ENCODE assay signal across 10 cellular contexts in genomic region chr10:52216852-52217251, GRCh38.
DNase-seq lines count a peak whose midpoint lies in the region; ATAC-seq and TF ChIP-seq lines count a peak whose summit lies in the region.
"Had no signal": no experiment of that assay in that cellular context is flagged by ENCODE, and none has a peak within 500 bp of the region (broad histone marks: within the 10 kb centered on the region; RNA-seq: fewer than 3 reads in every experiment).

No MANE protein-coding gene starts in this region.

- H3K4me1 ChIP-seq in DOHH2 (ENCODE audit: control insufficient read depth, low read length), result peaks cover 27% of the 10 kb centered on the region
- H3K4me1 ChIP-seq in IMR-90 (ENCODE audit: control insufficient read depth, insufficient read depth, low read length), result peaks cover 3% of the 10 kb centered on the region
- peaks cover 5 to 16% (median 10%) of the 10 kb centered on the region in 3 donors for H3K4me1 ChIP-seq in skeletal muscle tissue (ENCODE audit: control insufficient read depth in 3 of 3, insufficient read depth in 3 of 3, low read length in 3 of 3)
- peaks cover 0 to 11% (median 0%) of the 10 kb centered on the region in 4 donors for H3K4me1 ChIP-seq in esophagus muscularis mucosa

- no peaks in the 10 kb centered on the region for H3K9me3 ChIP-seq in DOHH2 (ENCODE audit: control insufficient read depth, insufficient read depth, low read length)
- H3K9me3 ChIP-seq in IMR-90 (ENCODE audit: control insufficient read depth, insufficient read depth, low read length), result no peaks in the 10 kb centered on the region
- H3K9me3 ChIP-seq in skeletal muscle tissue (ENCODE audit: control insufficient read depth in 3 of 3, low read length in 3 of 3), result no peaks in the 10 kb centered on the region
- H3K9me3 ChIP-seq in esophagus muscularis mucosa, result no peaks in the 10 kb centered on the region
- H3K9me3 ChIP-seq: upper lobe of left lung had no signal

- H3K36me3 ChIP-seq in DOHH2 (ENCODE audit: control insufficient read depth, low read length), result no peaks in the 10 kb centered on the region
- H3K36me3 ChIP-seq in IMR-90 (ENCODE audit: control insufficient read depth, insufficient read depth, low read length), result no peaks in the 10 kb centered on the region
- H3K36me3 ChIP-seq in skeletal muscle tissue (ENCODE audit: control insufficient read depth in 3 of 3, insufficient read depth in 3 of 3, low read length in 3 of 3), result no peaks in the 10 kb centered on the region
- H3K36me3 ChIP-seq in esophagus muscularis mucosa, result no peaks in the 10 kb centered on the region
- H3K36me3 ChIP-seq: upper lobe of left lung had no signal

- TF ChIP-seq CTCF in DOHH2 (IDR thresholded peaks at IDR 0.05; ENCODE audit: low read depth, low read length, poor library complexity, severe bottlenecking) (no peak), IMR-90 (conservative IDR thresholded peaks at IDR 0.05; ENCODE audit: low read depth, low read length) (no peak), esophagus muscularis mucosa (IDR thresholded peaks at IDR 0.05) (no peak)

- no peaks in the 10 kb centered on the region for H3K9me2 ChIP-seq in DOHH2 (replicated peaks; ENCODE audit: control insufficient read depth, low read length)

- H3K23ac ChIP-seq in IMR-90 (ENCODE audit: low read depth, low read length), result peak overlapping the region; percentile 53; the same call in 1 of the 2 replicates

- H3K9me3 Mint-ChIP-seq in activated naive CD4-positive, alpha-beta T cell treated with anti-CD3 and anti-CD28 coated beads, Interleukin-2, amount 50 U/mL, for 72 hours, result no peaks in the 10 kb centered on the region

- in situ Hi-C loops in IMR-90 (cut with MboI; ENCODE audit: low sequenced_read_pairs), result loop anchor here (10.0 kb wide), 2 partner anchors 1152 to 1222 kb away; no protein-coding TSS in a partner anchor

- peak overlapping the region; percentile 90; the same call in 1 of the 2 replicates for H4K5ac ChIP-seq in IMR-90 (ENCODE audit: low read depth, low read length)

- intact Hi-C loops in IMR-90 (cut with micrococcal nuclease) (loop anchor here (5.0 to 10.0 kb wide), 2 partner anchors 190 to 212 kb away; no protein-coding TSS in a partner anchor), esophagus muscularis mucosa (cut with DNase I) (loop anchor here (5.0 to 10.0 kb wide), 3 partner anchors 252 to 1230 kb away; no protein-coding TSS in a partner anchor)

- TF ChIP-seq POLR2A in IMR-90 (IDR thresholded peaks at IDR 0.05; ENCODE audit: low read depth, low read length) (no peak), esophagus muscularis mucosa (IDR thresholded peaks at IDR 0.05; ENCODE audit: low read depth) (no peak)

- H4K20me1 ChIP-seq in DOHH2 (ENCODE audit: control insufficient read depth, insufficient read depth, low read depth, low read length) (no peaks in the 10 kb centered on the region), IMR-90 (ENCODE audit: insufficient read depth, low read length) (no peaks in the 10 kb centered on the region)

- no CpG with 5 or more reads among the region's 2 CpGs for WGBS in IMR-90 (ENCODE audit: extremely low coverage in 2 of 2, insufficient read length in 1 of 2), 2 experiments
- WGBS in esophagus muscularis mucosa, result 66% methylated on average over 2 of the region's 2 CpGs

- H2AK9ac ChIP-seq in IMR-90 (replicated peaks; ENCODE audit: low read depth, low read length, poor library complexity), result no peak overlapping the region

- no peak overlapping the region for H3K27ac Mint-ChIP-seq in activated naive CD4-positive, alpha-beta T cell treated with anti-CD3 and anti-CD28 coated beads, Interleukin-2, amount 50 U/mL, for 72 hours

- H3K27ac ChIP-seq in DOHH2 (ENCODE audit: low read depth, low read length) (peak overlapping the region; percentile 74), IMR-90 (ENCODE audit: insufficient read depth, low read length) (peak overlapping the region; percentile 43), skeletal muscle tissue (ENCODE audit: low read depth, low read length) (peak overlapping the region; percentile 61), esophagus muscularis mucosa (replicated peaks in 1 of 4) (no peak overlapping the region)
- H3K27ac ChIP-seq: upper lobe of left lung had no signal

- no peak overlapping the region for H2BK120ac ChIP-seq in IMR-90 (ENCODE audit: low read depth, low read length)

- peak; percentile 93 for DNase-seq in IMR-90
- peak; percentile 48 for DNase-seq in dedifferentiated amniotic fluid mesenchymal stem cell (ENCODE audit: extremely low spot score)
- no peak for DNase-seq in activated naive CD4-positive, alpha-beta T cell treated with anti-CD3 and anti-CD28 coated beads, Interleukin-2, amount 50 U/mL, for 72 hours (ENCODE audit: low spot score in 2 of 2)
- no peak for DNase-seq in esophagus muscularis mucosa (ENCODE audit: extremely low spot score)
- no peak for DNase-seq in activated CD4-positive, alpha-beta T cell treated with anti-CD3 and anti-CD28 coated beads, Interleukin-2, amount 50 U/mL, for 1 hour
- DNase-seq: upper lobe of left lung had no signal

- no peaks in the 10 kb centered on the region for H3K36me3 Mint-ChIP-seq in activated naive CD4-positive, alpha-beta T cell treated with anti-CD3 and anti-CD28 coated beads, Interleukin-2, amount 50 U/mL, for 72 hours

- no peaks in the 10 kb centered on the region for H3K9me1 ChIP-seq in IMR-90 (ENCODE audit: insufficient read depth, low read length)

- no peaks in the 10 kb centered on the region for H3K79me2 ChIP-seq in DOHH2 (ENCODE audit: control insufficient read depth, low read length)

- H3K79me1 ChIP-seq in IMR-90 (ENCODE audit: low read depth in 1 of 2, low read length in 2 of 2), result no peaks in the 10 kb centered on the region

- peak overlapping the region; percentile 80 for H2AFZ ChIP-seq in IMR-90 (replicated peaks; ENCODE audit: low read length, poor library complexity)

- no peak for TF ChIP-seq RAD21 in IMR-90 (IDR thresholded peaks at IDR 0.05; ENCODE audit: low read length)

- dilution Hi-C loops in IMR-90 (cut with HindIII; ENCODE audit: low sequenced_read_pairs, unreplicated experiment), result no loop called here

- 0 out of 2 replicates have a peak overlapping the region, but pooled peaks have one; percentile 51 for H2AK5ac ChIP-seq in IMR-90 (ENCODE audit: low read depth, low read length)

- peak overlapping the region; percentile 46; the same call in 1 of the 2 replicates for H3K4ac ChIP-seq in IMR-90 (ENCODE audit: low read depth, low read length)

- H3K4me2 ChIP-seq in DOHH2 (ENCODE audit: low read length) (peak overlapping the region; percentile 62), IMR-90 (ENCODE audit: low read depth, low read length) (peak overlapping the region; percentile 86)

- peak overlapping the region; percentile 75 for H3K18ac ChIP-seq in IMR-90 (ENCODE audit: low read depth, low read length)

- H4K8ac ChIP-seq in IMR-90 (ENCODE audit: low read depth in 2 of 2, low read length in 2 of 2), result peak overlapping the region in 1 of 2 experiments; percentile 70; a peak in 1 of 4 replicates

- 0 out of 2 replicates have a peak overlapping the region, but pooled peaks have one; percentile 9 for H2BK20ac ChIP-seq in IMR-90 (ENCODE audit: low read depth, low read length)

- POLR2A ChIA-PET in IMR-90 (lab: Charles Lee; ENCODE audit: unreplicated experiment), result interaction anchor here (0.6 kb wide), 1 partner anchor 173 kb away, joined by 3 read pairs; no protein-coding TSS in a partner anchor

- H3K4me3 ChIP-seq in DOHH2 (ENCODE audit: low read length) (peak overlapping the region; percentile 39), IMR-90 (ENCODE audit: insufficient read depth, low read depth, low read length) (no peak overlapping the region), skeletal muscle tissue (ENCODE audit: low read length in 3 of 3) (no peak overlapping the region), esophagus muscularis mucosa (no peak overlapping the region)
- H3K4me3 ChIP-seq: K562, upper lobe of left lung had no signal

- peaks cover 18% of the 10 kb centered on the region for H3F3A ChIP-seq in DOHH2 (ENCODE audit: control insufficient read depth, insufficient read depth)

- peak overlapping the region; percentile 29; the same call in 1 of the 2 replicates for H3K9ac ChIP-seq in IMR-90 (ENCODE audit: low read depth, low read length)
- peak overlapping the region in 2 of 3 donors; percentile 17 to 51 for H3K9ac ChIP-seq in skeletal muscle tissue (ENCODE audit: low read depth in 1 of 3, low read length in 3 of 3)

- no peaks in the 10 kb centered on the region for H3K27me3 ChIP-seq in DOHH2 (ENCODE audit: control insufficient read depth, low read length)
- H3K27me3 ChIP-seq in IMR-90 (ENCODE audit: control insufficient read depth, insufficient read depth, low read length), result no peaks in the 10 kb centered on the region
- no peaks in the 10 kb centered on the region for H3K27me3 ChIP-seq in skeletal muscle tissue (ENCODE audit: control insufficient read depth in 3 of 3, insufficient read depth in 3 of 3, low read length in 3 of 3)
- no peaks in the 10 kb centered on the region for H3K27me3 ChIP-seq in esophagus muscularis mucosa
- H3K27me3 ChIP-seq: upper lobe of left lung had no signal

- no peak overlapping the region for H4K91ac ChIP-seq in IMR-90 (ENCODE audit: insufficient read depth, low read depth, low read length)

- H2BK5ac ChIP-seq in IMR-90 (ENCODE audit: low read depth, low read length, poor library complexity, severe bottlenecking), result no peak overlapping the region

- no TSS peak for BruUV-seq in IMR-90 (replicated peaks; lab: Mats Ljungman, UMichigan)

- no peak overlapping the region for H3K56ac ChIP-seq in IMR-90 (ENCODE audit: extremely low read depth, insufficient read depth, low read length)

- H2BK15ac ChIP-seq in IMR-90 (ENCODE audit: low read depth, low read length), result no peak overlapping the region

- H3K14ac ChIP-seq in IMR-90 (replicated peaks; ENCODE audit: low read depth, low read length), result peak overlapping the region; percentile 68; the same call in 1 of the 2 replicates

- ATAC-seq in GM21576 (IDR thresholded peaks at IDR 0.05; ENCODE audit: unreplicated experiment), result peak; percentile 81
- ATAC-seq in IMR-90 (ENCODE audit: low read depth), result peak; percentile 50; the same call in 1 of the 2 replicates
- no peak for ATAC-seq in activated naive CD4-positive, alpha-beta T cell treated with anti-CD3 and anti-CD28 coated beads, Interleukin-2, amount 50 U/mL, for 72 hours
- ATAC-seq: K562 had no signal

- CTCF ChIA-PET in IMR-90 (lab: Yijun Ruan, JAX), result interaction anchor here (0.6 to 1.4 kb wide), 3 partner anchors 254 to 260 kb away, joined by 3 to 4 read pairs (median 3); no protein-coding TSS in a partner anchor

- TF ChIP-seq EP300 in esophagus muscularis mucosa (IDR thresholded peaks at IDR 0.05), result no peak

TF ChIP-seq in IMR-90, 13 proteins besides CTCF, POLR2A, EP300 and RAD21 (continues in another document):
- no peak for TF ChIP-seq NFE2L2 (IDR thresholded peaks at IDR 0.05; ENCODE audit: low read depth, low read length)
- no peak for TF ChIP-seq FOS (IDR thresholded peaks at IDR 0.05; ENCODE audit: low read depth, low read length)

Comparison
In these comparisons a context has a peak if more than half of its experiments do, and no peak if none do; other contexts are left out.
1. H3K27ac ChIP-seq: peak in DOHH2 (single experiment), IMR-90 (single experiment) and skeletal muscle tissue (single experiment); none in esophagus muscularis mucosa (0 of 4).
2. ATAC-seq: peak in GM21576 (single experiment) and IMR-90 (single experiment); none in activated naive CD4-positive, alpha-beta T cell treated with anti-CD3 and anti-CD28 coated beads, Interleukin-2, amount 50 U/mL, for 72 hours (0 of 2).
3. DNase-seq: peak in IMR-90 (single experiment) and dedifferentiated amniotic fluid mesenchymal stem cell (single experiment); none in activated naive CD4-positive, alpha-beta T cell treated with anti-CD3 and anti-CD28 coated beads, Interleukin-2, amount 50 U/mL, for 72 hours (0 of 2), esophagus muscularis mucosa (single experiment) and activated CD4-positive, alpha-beta T cell treated with anti-CD3 and anti-CD28 coated beads, Interleukin-2, amount 50 U/mL, for 1 hour (single experiment).